In genomic region chr15:69578792-69579587, GRCh38 we compare ENCODE assay signal across 13 cellular contexts.
DNase-seq lines count a peak whose midpoint lies in the region; ATAC-seq and TF ChIP-seq lines count a peak whose summit lies in the region.
"Had no signal": no experiment of that assay in that cellular context is flagged by ENCODE, and none has a peak within 500 bp of the region (broad histone marks: within the 10 kb centered on the region; RNA-seq: fewer than 3 reads in every experiment).

No MANE protein-coding gene starts in this region.

- H3K27me3 ChIP-seq in SK-N-SH (ENCODE audit: insufficient read depth) = peaks cover 8% of the 10 kb centered on the region; the same call in 1 of the 2 replicates
- H3K27me3 ChIP-seq in ascending aorta = no peaks in the 10 kb centered on the region
- peaks cover 0 to 7% of the 10 kb centered on the region in 2 donors for H3K27me3 ChIP-seq in left lung
- H3K27me3 ChIP-seq in upper lobe of left lung = no peaks in the 10 kb centered on the region
- H3K27me3 ChIP-seq in effector memory CD4-positive, alpha-beta T cell (replicated peaks; ENCODE audit: control insufficient read depth, insufficient read depth, low read length, poor library complexity, severe bottlenecking) = no peaks in the 10 kb centered on the region

- no peaks in the 10 kb centered on the region for H3K9me3 ChIP-seq in SK-N-SH
- no peaks in the 10 kb centered on the region for H3K9me3 ChIP-seq in ascending aorta
- no peaks in the 10 kb centered on the region for H3K9me3 ChIP-seq in left lung
- no peaks in the 10 kb centered on the region for H3K9me3 ChIP-seq in upper lobe of left lung
- no peaks in the 10 kb centered on the region for H3K9me3 ChIP-seq in effector memory CD4-positive, alpha-beta T cell (ENCODE audit: control insufficient read depth, low read length)

- intact Hi-C loops in ascending aorta (cut with DNase I) = loop anchor here (2.0 to 5.0 kb wide), 5 partner anchors 16 to 908 kb away; partner anchors contain the start of gene TLE3
- intact Hi-C loops in left lung (cut with DNase I) = no loop called here
- intact Hi-C loops in activated T-helper 2 cell treated with anti-CD3 and anti-CD28 coated beads, Interferon-gamma antibody, Interleukin-2, Interleukin-4, amounts not matched to agents 10 μg/mL and 5 μg/mL and 100 μg/mL, durations not matched to agents 14 hours and 24 hours and 36 hours (cut with micrococcal nuclease) = loop anchor here (5.0 to 10.0 kb wide), 2 partner anchors 133 to 676 kb away; no protein-coding TSS in a partner anchor

- ATAC-seq in SK-N-SH treated with all-trans-retinoic acid at 6 μM for 48 hours (no peak), left lung (peak; percentile 86), upper lobe of left lung (ENCODE audit: low FRiP score in 2 of 2) (peak; percentile 20 to 72)
- ATAC-seq: stimulated activated naive CD8-positive, alpha-beta T cell treated with anti-CD3 and anti-CD28 coated beads, Interleukin-15, amount 100 ng/mL, for 72 hours had no signal

- no peak overlapping the region for H3K4me2 ChIP-seq in SK-N-SH

- H2AFZ ChIP-seq in SK-N-SH (ENCODE audit: low read depth) = no peak overlapping the region

- TF ChIP-seq CTCF in SK-N-SH (IDR thresholded peaks at IDR 0.05) (no peak), ascending aorta (IDR thresholded peaks at IDR 0.05) (no peak), left lung (IDR thresholded peaks at IDR 0.05) (no peak), upper lobe of left lung (IDR thresholded peaks at IDR 0.05) (no peak)

- H3F3A ChIP-seq in SK-N-SH (replicated peaks; ENCODE audit: insufficient read depth) = no peaks in the 10 kb centered on the region

- DNase-seq in SK-N-SH = no peak
- DNase-seq in ascending aorta (ENCODE audit: low spot score in 2 of 2) = peak; percentile 65 to 88
- peak; percentile 86 to 88 for DNase-seq in left lung
- DNase-seq in upper lobe of left lung = peak; percentile 44 to 87
- DNase-seq in activated T-helper 2 cell treated with anti-CD3 and anti-CD28 coated beads, Interferon-gamma antibody, Interleukin-2, Interleukin-4, amounts not matched to agents 10 μg/mL and 5 μg/mL and 100 μg/mL, durations not matched to agents 14 hours and 24 hours and 36 hours (ENCODE audit: low spot score) = no peak
- DNase-seq in UCSD-AML1 (lab: John Stamatoyannopoulos, UW; ENCODE audit: unreplicated experiment) = no peak
- DNase-seq in effector memory CD4-positive, alpha-beta T cell = no peak
- DNase-seq: activated CD8-positive, alpha-beta memory T cell treated with anti-CD3 and anti-CD28 coated beads, Interleukin-2, amount 50 U/mL, for 4 hours; DMS153; NCI-H1417 treated with DMSO at 0.1 percent for 48 hours; stimulated activated CD4-positive, alpha-beta T cell treated with anti-CD3 and anti-CD28 coated beads, Interleukin-4, amount 100 ng/mL, for 1 hour; stimulated activated naive CD8-positive, alpha-beta T cell treated with anti-CD3 and anti-CD28 coated beads, Interleukin-15, amount 100 ng/mL, for 72 hours had no signal

- peaks cover 4% of the 10 kb centered on the region for H3K27me3 Mint-ChIP-seq in activated T-helper 2 cell treated with anti-CD3 and anti-CD28 coated beads, Interferon-gamma antibody, Interleukin-2, Interleukin-4, amounts not matched to agents 10 μg/mL and 5 μg/mL and 100 μg/mL, durations not matched to agents 14 hours and 24 hours and 36 hours (ENCODE audit: low read depth)

- H3K9me3 Mint-ChIP-seq in activated T-helper 2 cell treated with anti-CD3 and anti-CD28 coated beads, Interferon-gamma antibody, Interleukin-2, Interleukin-4, amounts not matched to agents 10 μg/mL and 5 μg/mL and 100 μg/mL, durations not matched to agents 14 hours and 24 hours and 36 hours = no peaks in the 10 kb centered on the region
- H3K9me3 Mint-ChIP-seq: stimulated activated naive CD8-positive, alpha-beta T cell treated with anti-CD3 and anti-CD28 coated beads, Interleukin-15, amount 100 ng/mL, for 72 hours had no signal

- CTCF ChIA-PET in SK-N-SH (lab: Yijun Ruan, JAX) = interaction anchor here (1.8 kb wide), 1 partner anchor 25 kb away, joined by 6 read pairs; no protein-coding TSS in a partner anchor

- no peak for TF ChIP-seq RAD21 in SK-N-SH (IDR thresholded peaks at IDR 0.05; ENCODE audit: low read length)

- H3K9ac ChIP-seq in SK-N-SH = no peak overlapping the region

- H3K27ac ChIP-seq in SK-N-SH (ENCODE audit: low read depth in 2 of 2, low read length in 1 of 2) (no peak overlapping the region), ascending aorta (peak overlapping the region; percentile 4 to 42), left lung (no peak overlapping the region), upper lobe of left lung (no peak overlapping the region)
- H3K27ac ChIP-seq in effector memory CD4-positive, alpha-beta T cell (ENCODE audit: insufficient read depth, low read length, poor library complexity, severe bottlenecking) = no peak overlapping the region

- no peaks in the 10 kb centered on the region for H3K79me2 ChIP-seq in SK-N-SH (ENCODE audit: insufficient read depth)

- no peaks in the 10 kb centered on the region for H3K9me2 ChIP-seq in SK-N-SH

- no peak for TF ChIP-seq POLR2A in upper lobe of left lung (IDR thresholded peaks at IDR 0.05)

- H4K20me1 ChIP-seq in SK-N-SH (ENCODE audit: insufficient read depth) = no peaks in the 10 kb centered on the region

- peaks cover 0 to 11% of the 10 kb centered on the region in 2 experiments; a peak in 1 of 4 replicates for H3K4me1 ChIP-seq in SK-N-SH (ENCODE audit: control insufficient read depth in 1 of 2, insufficient read depth in 2 of 2, low read depth in 1 of 2, low read length in 1 of 2)
- peaks cover 5 to 12% of the 10 kb centered on the region in 2 donors for H3K4me1 ChIP-seq in ascending aorta
- peaks cover 0 to 25% of the 10 kb centered on the region in 2 donors for H3K4me1 ChIP-seq in left lung
- peaks cover 0 to 21% (median 7%) of the 10 kb centered on the region in 4 donors for H3K4me1 ChIP-seq in upper lobe of left lung
- H3K4me1 ChIP-seq in effector memory CD4-positive, alpha-beta T cell (ENCODE audit: control insufficient read depth, insufficient read depth, low read length, poor library complexity, severe bottlenecking) = peaks cover 8% of the 10 kb centered on the region

- H3K4me3 Mint-ChIP-seq in activated T-helper 2 cell treated with anti-CD3 and anti-CD28 coated beads, Interferon-gamma antibody, Interleukin-2, Interleukin-4, amounts not matched to agents 10 μg/mL and 5 μg/mL and 100 μg/mL, durations not matched to agents 14 hours and 24 hours and 36 hours (ENCODE audit: low read depth) = no peak overlapping the region
- H3K4me3 Mint-ChIP-seq: stimulated activated naive CD8-positive, alpha-beta T cell treated with anti-CD3 and anti-CD28 coated beads, Interleukin-15, amount 100 ng/mL, for 72 hours had no signal

- peaks cover 30% of the 10 kb centered on the region for H3K4me1 Mint-ChIP-seq in activated T-helper 2 cell treated with anti-CD3 and anti-CD28 coated beads, Interferon-gamma antibody, Interleukin-2, Interleukin-4, amounts not matched to agents 10 μg/mL and 5 μg/mL and 100 μg/mL, durations not matched to agents 14 hours and 24 hours and 36 hours (ENCODE audit: low read depth)

- no peaks in the 10 kb centered on the region for H3K36me3 Mint-ChIP-seq in activated T-helper 2 cell treated with anti-CD3 and anti-CD28 coated beads, Interferon-gamma antibody, Interleukin-2, Interleukin-4, amounts not matched to agents 10 μg/mL and 5 μg/mL and 100 μg/mL, durations not matched to agents 14 hours and 24 hours and 36 hours (ENCODE audit: low read depth)

- POLR2A ChIA-PET in SK-N-SH (lab: Yijun Ruan, JAX) = no interaction called here

- 66% methylated on average over 14 of the region's 15 CpGs for WGBS in SK-N-SH (ENCODE audit: low lambda C conversion rate)
- 58 to 61% methylated on average over 15 of the region's 15 CpGs for WGBS in upper lobe of left lung, 2 donors

- TF ChIP-seq EP300 in SK-N-SH (IDR thresholded peaks at IDR 0.05; ENCODE audit: borderline replicate concordance in 1 of 2, low read depth in 1 of 2, low read length in 1 of 2) (no peak), upper lobe of left lung (IDR thresholded peaks at IDR 0.05) (no peak)

- H3K36me3 ChIP-seq in SK-N-SH (replicated peaks in 1 of 2; ENCODE audit: control insufficient read depth in 1 of 2, insufficient read depth in 2 of 2, low read length in 1 of 2) = no peaks in the 10 kb centered on the region
- no peaks in the 10 kb centered on the region for H3K36me3 ChIP-seq in ascending aorta
- no peaks in the 10 kb centered on the region for H3K36me3 ChIP-seq in left lung
- H3K36me3 ChIP-seq in upper lobe of left lung = no peaks in the 10 kb centered on the region
- H3K36me3 ChIP-seq in effector memory CD4-positive, alpha-beta T cell (ENCODE audit: control insufficient read depth, insufficient read depth, low read length) = no peaks in the 10 kb centered on the region

- no peak overlapping the region for H3K27ac Mint-ChIP-seq in activated T-helper 2 cell treated with anti-CD3 and anti-CD28 coated beads, Interferon-gamma antibody, Interleukin-2, Interleukin-4, amounts not matched to agents 10 μg/mL and 5 μg/mL and 100 μg/mL, durations not matched to agents 14 hours and 24 hours and 36 hours
- H3K27ac Mint-ChIP-seq: stimulated activated naive CD8-positive, alpha-beta T cell treated with anti-CD3 and anti-CD28 coated beads, Interleukin-15, amount 100 ng/mL, for 72 hours had no signal

- H3K4me3 ChIP-seq in SK-N-SH (ENCODE audit: low read depth in 2 of 2, low read length in 1 of 2) = no peak overlapping the region
- no peak overlapping the region for H3K4me3 ChIP-seq in ascending aorta
- no peak overlapping the region for H3K4me3 ChIP-seq in left lung
- H3K4me3 ChIP-seq in upper lobe of left lung = no peak overlapping the region
- H3K4me3 ChIP-seq in effector memory CD4-positive, alpha-beta T cell (ENCODE audit: insufficient read depth, low read depth, low read length, poor library complexity, severe bottlenecking) = no peak overlapping the region

TF ChIP-seq in SK-N-SH treated with all-trans-retinoic acid at 6 μM for 48 hours, 23 proteins besides CTCF, POLR2A, EP300 and RAD21 (continues in another document):
- TF ChIP-seq GLIS3 (CRISPR knock-in tag; IDR thresholded peaks at IDR 0.05) (no peak), ZC3H10 (CRISPR knock-in tag; IDR thresholded peaks at IDR 0.05) (no peak), RARB (CRISPR knock-in tag; IDR thresholded peaks at IDR 0.05) (no peak), ZNF565 (CRISPR knock-in tag; conservative IDR thresholded peaks at IDR 0.05; ENCODE audit: low read depth) (no peak)

Comparison
In these comparisons a context has a peak if more than half of its experiments do, and no peak if none do; other contexts are left out.
1. DNase-seq: peak in ascending aorta (2 of 2), left lung (2 of 2) and upper lobe of left lung (2 of 2); none in SK-N-SH (single experiment), activated T-helper 2 cell treated with anti-CD3 and anti-CD28 coated beads, Interferon-gamma antibody, Interleukin-2, Interleukin-4, amounts not matched to agents 10 μg/mL and 5 μg/mL and 100 μg/mL, durations not matched to agents 14 hours and 24 hours and 36 hours (single experiment), UCSD-AML1 (single experiment) and effector memory CD4-positive, alpha-beta T cell (0 of 3).
2. H3K27ac ChIP-seq: peak in ascending aorta (2 of 2); none in SK-N-SH (0 of 2), left lung (0 of 2), upper lobe of left lung (0 of 4) and effector memory CD4-positive, alpha-beta T cell (single experiment).
3. intact Hi-C loops: an anchor here in ascending aorta (2.0 to 5.0 kb wide) and activated T-helper 2 cell treated with anti-CD3 and anti-CD28 coated beads, Interferon-gamma antibody, Interleukin-2, Interleukin-4, amounts not matched to agents 10 μg/mL and 5 μg/mL and 100 μg/mL, durations not matched to agents 14 hours and 24 hours and 36 hours (5.0 to 10.0 kb wide); none called in left lung.